In genomic region chr20:6686171-6686570, GRCh38 we compare ENCODE assay signal across 24 cellular contexts.
DNase-seq lines count a peak whose midpoint lies in the region; ATAC-seq and TF ChIP-seq lines count a peak whose summit lies in the region.
"Had no signal": no experiment of that assay in that cellular context is flagged by ENCODE, and none has a peak within 500 bp of the region (broad histone marks: within the 10 kb centered on the region; RNA-seq: fewer than 3 reads in every experiment).

No MANE protein-coding gene starts in this region.

- H3K27ac ChIP-seq in foreskin keratinocyte = peak overlapping the region; percentile 61
- H3K27ac ChIP-seq: psoas muscle, SJCRH30 had no signal

- DNase-seq in NOMO-1 treated with DMSO at 0.1 percent for 48 hours (lab: John Stamatoyannopoulos, UW; ENCODE audit: unreplicated experiment) (peak; percentile 83), foreskin keratinocyte (no peak), COLO829 (ENCODE audit: low spot score) (no peak), COLO668 (lab: John Stamatoyannopoulos, UW; ENCODE audit: unreplicated experiment) (no peak)
- no peak for DNase-seq in stimulated activated naive CD8-positive, alpha-beta T cell treated with anti-CD3 and anti-CD28 coated beads, Interleukin-15, Interleukin-2, amounts not matched to agents 100 U/mL and 50 U/mL, for 24 hours
- DNase-seq: activated CD4-positive, CD25-positive, alpha-beta regulatory T cell; activated CD8-positive, alpha-beta T cell treated with anti-CD3 and anti-CD28 coated beads for 36 hours; activated T-cell treated with anti-CD3 and anti-CD28 coated beads, Interleukin-2, amount 50 U/mL, for 72 hours; Calu3; effector memory CD8-positive, alpha-beta T cell; head of caudate nucleus; immature natural killer cell; left ventricle myocardium superior; NCI-H1105; NCI-H524 treated with DMSO at 0.1 percent for 48 hours; psoas muscle; SJCRH30; small intestine; stimulated activated CD4-positive, alpha-beta T cell treated with anti-CD3 and anti-CD28 coated beads, Interleukin-4, amount 100 ng/mL, for 1 hour; T-helper 2 cell had no signal

- no peaks in the 10 kb centered on the region for H3K4me1 ChIP-seq in foreskin keratinocyte
- H3K4me1 ChIP-seq: psoas muscle, SJCRH30 had no signal

- H3K27me3 ChIP-seq in foreskin keratinocyte = no peaks in the 10 kb centered on the region
- H3K27me3 ChIP-seq: SJCRH30 had no signal

- no peak for TF ChIP-seq CTCF in foreskin keratinocyte (conservative IDR thresholded peaks at IDR 0.05)

- ATAC-seq in GM19438 (IDR thresholded peaks at IDR 0.05; ENCODE audit: low read depth, unreplicated experiment) (peak; percentile 58), HG03135 (IDR thresholded peaks at IDR 0.05; ENCODE audit: unreplicated experiment) (peak; percentile 87), foreskin keratinocyte (no peak), GM21367 (IDR thresholded peaks at IDR 0.05; ENCODE audit: unreplicated experiment) (no peak)
- no peak for ATAC-seq in stimulated activated naive CD8-positive, alpha-beta T cell treated with anti-CD3 and anti-CD28 coated beads, Interleukin-15, Interleukin-2, amounts not matched to agents 100 U/mL and 50 U/mL, for 24 hours
- ATAC-seq: activated CD8-positive, alpha-beta T cell treated with anti-CD3 and anti-CD28 coated beads for 36 hours; activated naive CD4-positive, alpha-beta T cell treated with anti-CD3 and anti-CD28 coated beads, Interleukin-2, amount 50 U/mL, for 72 hours; activated T-cell treated with anti-CD3 and anti-CD28 coated beads, Interleukin-2, amount 50 U/mL, for 72 hours; effector memory CD8-positive, alpha-beta T cell; left ventricle myocardium superior; psoas muscle had no signal

Comparison
In these comparisons a context has a peak if more than half of its experiments do, and no peak if none do; other contexts are left out.
1. ATAC-seq: peak in GM19438 (single experiment) and HG03135 (single experiment); none in foreskin keratinocyte (single experiment), GM21367 (single experiment) and stimulated activated naive CD8-positive, alpha-beta T cell treated with anti-CD3 and anti-CD28 coated beads, Interleukin-15, Interleukin-2, amounts not matched to agents 100 U/mL and 50 U/mL, for 24 hours (single experiment).